Comparison of ENCODE assay signal across 1 cellular context in the genomic region with DNA sequence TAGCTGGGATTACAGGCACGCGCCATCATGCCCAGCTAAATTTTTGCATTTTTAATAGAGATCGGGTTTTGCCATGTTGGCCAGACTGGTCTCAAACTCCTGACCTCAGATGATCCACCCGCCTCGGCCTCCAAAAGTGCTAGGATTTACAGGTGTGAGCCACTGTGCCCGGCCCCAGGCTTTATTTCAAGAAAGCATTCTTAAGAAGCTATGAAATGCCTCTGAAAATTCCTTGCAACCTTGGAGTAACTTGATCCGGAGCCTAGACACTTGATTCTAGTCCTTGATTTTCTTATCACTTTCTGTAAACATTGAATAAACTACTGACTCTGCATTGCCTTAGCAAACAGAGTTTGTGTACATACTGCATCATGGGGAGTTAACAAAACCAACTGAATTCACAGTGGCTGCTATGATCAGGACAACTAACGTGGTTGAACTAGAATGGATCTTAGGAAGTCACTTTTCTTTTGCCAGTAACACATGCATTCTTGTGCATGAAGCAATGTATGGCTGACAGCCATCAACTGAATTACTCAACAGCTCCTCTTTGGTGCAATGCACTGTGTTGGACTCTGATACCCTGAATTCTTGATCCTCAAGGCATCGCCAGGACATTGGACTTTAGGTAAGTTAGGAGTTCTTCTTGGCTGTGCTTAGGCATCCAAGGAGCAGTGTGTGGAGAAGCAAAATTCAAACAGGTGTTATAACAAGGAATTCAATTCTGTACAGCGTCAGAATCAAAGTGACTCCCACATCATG.
TF ChIP-seq lines count a peak whose summit lies in the region.

No MANE protein-coding gene starts in this region.

TF ChIP-seq in HepG2, 621 proteins besides CTCF, POLR2A, EP300 and RAD21 (continued from another document and continues in another):
- TF ChIP-seq, protein P1, sequence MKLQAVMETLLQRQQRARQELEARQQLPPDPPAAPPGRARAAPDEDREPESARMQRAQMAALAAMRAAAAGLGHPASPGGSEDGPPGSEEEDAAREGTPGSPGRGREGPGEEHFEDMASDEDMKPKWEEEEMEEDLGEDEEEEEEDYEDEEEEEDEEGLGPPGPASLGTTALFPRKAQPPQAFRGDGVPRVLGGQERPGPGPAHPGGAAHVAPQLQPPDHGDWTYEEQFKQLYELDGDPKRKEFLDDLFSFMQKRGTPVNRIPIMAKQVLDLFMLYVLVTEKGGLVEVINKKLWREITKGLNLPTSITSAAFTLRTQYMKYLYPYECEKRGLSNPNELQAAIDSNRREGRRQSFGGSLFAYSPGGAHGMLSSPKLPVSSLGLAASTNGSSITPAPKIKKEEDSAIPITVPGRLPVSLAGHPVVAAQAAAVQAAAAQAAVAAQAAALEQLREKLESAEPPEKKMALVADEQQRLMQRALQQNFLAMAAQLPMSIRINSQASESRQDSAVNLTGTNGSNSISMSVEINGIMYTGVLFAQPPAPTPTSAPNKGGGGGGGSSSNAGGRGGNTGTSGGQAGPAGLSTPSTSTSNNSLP (IDR thresholded peaks at IDR 0.05; ENCODE audit: low read depth, low read length) = peak; percentile 97
- TF ChIP-seq MYC (CRISPR knock-in tag; IDR thresholded peaks at IDR 0.05; ENCODE audit: borderline replicate concordance) = peak; percentile 30; the same call in 1 of the 2 replicates
- TF ChIP-seq, protein P2, sequence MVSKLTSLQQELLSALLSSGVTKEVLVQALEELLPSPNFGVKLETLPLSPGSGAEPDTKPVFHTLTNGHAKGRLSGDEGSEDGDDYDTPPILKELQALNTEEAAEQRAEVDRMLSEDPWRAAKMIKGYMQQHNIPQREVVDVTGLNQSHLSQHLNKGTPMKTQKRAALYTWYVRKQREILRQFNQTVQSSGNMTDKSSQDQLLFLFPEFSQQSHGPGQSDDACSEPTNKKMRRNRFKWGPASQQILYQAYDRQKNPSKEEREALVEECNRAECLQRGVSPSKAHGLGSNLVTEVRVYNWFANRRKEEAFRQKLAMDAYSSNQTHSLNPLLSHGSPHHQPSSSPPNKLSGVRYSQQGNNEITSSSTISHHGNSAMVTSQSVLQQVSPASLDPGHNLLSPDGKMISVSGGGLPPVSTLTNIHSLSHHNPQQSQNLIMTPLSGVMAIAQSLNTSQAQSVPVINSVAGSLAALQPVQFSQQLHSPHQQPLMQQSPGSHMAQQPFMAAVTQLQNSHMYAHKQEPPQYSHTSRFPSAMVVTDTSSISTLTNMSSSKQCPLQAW (CRISPR knock-in tag; IDR thresholded peaks at IDR 0.05) = peak; percentile 84
- no peak; the same call in 1 of the 2 replicates for TF ChIP-seq ZNF383 (CRISPR knock-in tag; IDR thresholded peaks at IDR 0.05; ENCODE audit: borderline replicate concordance)
- TF ChIP-seq, protein P3, sequence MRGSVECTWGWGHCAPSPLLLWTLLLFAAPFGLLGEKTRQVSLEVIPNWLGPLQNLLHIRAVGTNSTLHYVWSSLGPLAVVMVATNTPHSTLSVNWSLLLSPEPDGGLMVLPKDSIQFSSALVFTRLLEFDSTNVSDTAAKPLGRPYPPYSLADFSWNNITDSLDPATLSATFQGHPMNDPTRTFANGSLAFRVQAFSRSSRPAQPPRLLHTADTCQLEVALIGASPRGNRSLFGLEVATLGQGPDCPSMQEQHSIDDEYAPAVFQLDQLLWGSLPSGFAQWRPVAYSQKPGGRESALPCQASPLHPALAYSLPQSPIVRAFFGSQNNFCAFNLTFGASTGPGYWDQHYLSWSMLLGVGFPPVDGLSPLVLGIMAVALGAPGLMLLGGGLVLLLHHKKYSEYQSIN (CRISPR knock-in tag; IDR thresholded peaks at IDR 0.05; ENCODE audit: borderline replicate concordance) = no peak
- no peak for TF ChIP-seq ZNF839 (CRISPR knock-in tag; IDR thresholded peaks at IDR 0.05; ENCODE audit: borderline replicate concordance)
- TF ChIP-seq, protein P4, sequence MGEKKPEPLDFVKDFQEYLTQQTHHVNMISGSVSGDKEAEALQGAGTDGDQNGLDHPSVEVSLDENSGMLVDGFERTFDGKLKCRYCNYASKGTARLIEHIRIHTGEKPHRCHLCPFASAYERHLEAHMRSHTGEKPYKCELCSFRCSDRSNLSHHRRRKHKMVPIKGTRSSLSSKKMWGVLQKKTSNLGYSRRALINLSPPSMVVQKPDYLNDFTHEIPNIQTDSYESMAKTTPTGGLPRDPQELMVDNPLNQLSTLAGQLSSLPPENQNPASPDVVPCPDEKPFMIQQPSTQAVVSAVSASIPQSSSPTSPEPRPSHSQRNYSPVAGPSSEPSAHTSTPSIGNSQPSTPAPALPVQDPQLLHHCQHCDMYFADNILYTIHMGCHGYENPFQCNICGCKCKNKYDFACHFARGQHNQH (CRISPR knock-in tag; IDR thresholded peaks at IDR 0.05) = peak; percentile 94; the same call in 1 of the 2 replicates
- TF ChIP-seq ZBTB3 (CRISPR knock-in tag; IDR thresholded peaks at IDR 0.05; ENCODE audit: borderline replicate concordance, low read depth) = no peak
- TF ChIP-seq SUZ12 (IDR thresholded peaks at IDR 0.05; ENCODE audit: low read depth, low read length) = no peak
- TF ChIP-seq MZF1 (CRISPR knock-in tag; IDR thresholded peaks at IDR 0.05; ENCODE audit: borderline replicate concordance) = no peak
- TF ChIP-seq ZNF331 (CRISPR knock-in tag; IDR thresholded peaks at IDR 0.05) = peak; percentile 98
- TF ChIP-seq, protein P5, sequence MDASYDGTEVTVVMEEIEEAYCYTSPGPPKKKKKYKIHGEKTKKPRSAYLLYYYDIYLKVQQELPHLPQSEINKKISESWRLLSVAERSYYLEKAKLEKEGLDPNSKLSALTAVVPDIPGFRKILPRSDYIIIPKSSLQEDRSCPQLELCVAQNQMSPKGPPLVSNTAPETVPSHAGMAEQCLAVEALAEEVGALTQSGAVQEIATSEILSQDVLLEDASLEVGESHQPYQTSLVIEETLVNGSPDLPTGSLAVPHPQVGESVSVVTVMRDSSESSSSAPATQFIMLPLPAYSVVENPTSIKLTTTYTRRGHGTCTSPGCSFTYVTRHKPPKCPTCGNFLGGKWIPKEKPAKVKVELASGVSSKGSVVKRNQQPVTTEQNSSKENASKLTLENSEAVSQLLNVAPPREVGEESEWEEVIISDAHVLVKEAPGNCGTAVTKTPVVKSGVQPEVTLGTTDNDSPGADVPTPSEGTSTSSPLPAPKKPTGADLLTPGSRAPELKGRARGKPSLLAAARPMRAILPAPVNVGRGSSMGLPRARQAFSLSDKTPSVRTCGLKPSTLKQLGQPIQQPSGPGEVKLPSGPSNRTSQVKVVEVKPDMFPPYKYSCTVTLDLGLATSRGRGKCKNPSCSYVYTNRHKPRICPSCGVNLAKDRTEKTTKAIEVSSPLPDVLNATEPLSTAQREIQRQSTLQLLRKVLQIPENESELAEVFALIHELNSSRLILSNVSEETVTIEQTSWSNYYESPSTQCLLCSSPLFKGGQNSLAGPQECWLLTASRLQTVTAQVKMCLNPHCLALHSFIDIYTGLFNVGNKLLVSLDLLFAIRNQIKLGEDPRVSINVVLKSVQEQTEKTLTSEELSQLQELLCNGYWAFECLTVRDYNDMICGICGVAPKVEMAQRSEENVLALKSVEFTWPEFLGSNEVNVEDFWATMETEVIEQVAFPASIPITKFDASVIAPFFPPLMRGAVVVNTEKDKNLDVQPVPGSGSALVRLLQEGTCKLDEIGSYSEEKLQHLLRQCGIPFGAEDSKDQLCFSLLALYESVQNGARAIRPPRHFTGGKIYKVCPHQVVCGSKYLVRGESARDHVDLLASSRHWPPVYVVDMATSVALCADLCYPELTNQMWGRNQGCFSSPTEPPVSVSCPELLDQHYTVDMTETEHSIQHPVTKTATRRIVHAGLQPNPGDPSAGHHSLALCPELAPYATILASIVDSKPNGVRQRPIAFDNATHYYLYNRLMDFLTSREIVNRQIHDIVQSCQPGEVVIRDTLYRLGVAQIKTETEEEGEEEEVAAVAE (CRISPR knock-in tag; IDR thresholded peaks at IDR 0.05; ENCODE audit: borderline replicate concordance) = peak; percentile 75; the same call in 1 of the 2 replicates
- peak; percentile 79; the same call in 1 of the 2 replicates for TF ChIP-seq JUNB (CRISPR knock-in tag; IDR thresholded peaks at IDR 0.05; ENCODE audit: borderline replicate concordance)
- TF ChIP-seq ZFP41 (CRISPR knock-in tag; IDR thresholded peaks at IDR 0.05; ENCODE audit: borderline replicate concordance) = no peak
- no peak for TF ChIP-seq ZNF75D (CRISPR knock-in tag; IDR thresholded peaks at IDR 0.05; ENCODE audit: borderline replicate concordance)
- TF ChIP-seq ATF1 (CRISPR knock-in tag; IDR thresholded peaks at IDR 0.05) = peak; percentile 80; the same call in 1 of the 2 replicates
- no peak for TF ChIP-seq ARNT2 (CRISPR knock-in tag; IDR thresholded peaks at IDR 0.05; ENCODE audit: low read depth)
- peak; percentile 87 for TF ChIP-seq CCDC6 (CRISPR knock-in tag; IDR thresholded peaks at IDR 0.05)
- TF ChIP-seq SMAD9 (CRISPR knock-in tag; IDR thresholded peaks at IDR 0.05) = 0 out of 2 replicates have a peak, but pooled peaks have one; percentile 18
- TF ChIP-seq, protein P6, sequence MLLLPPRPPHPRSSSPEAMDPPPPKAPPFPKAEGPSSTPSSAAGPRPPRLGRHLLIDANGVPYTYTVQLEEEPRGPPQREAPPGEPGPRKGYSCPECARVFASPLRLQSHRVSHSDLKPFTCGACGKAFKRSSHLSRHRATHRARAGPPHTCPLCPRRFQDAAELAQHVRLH (CRISPR knock-in tag; IDR thresholded peaks at IDR 0.05; ENCODE audit: borderline replicate concordance, low read depth) = 0 out of 2 replicates have a peak, but pooled peaks have one; percentile 25
- peak; percentile 94 for TF ChIP-seq HNF4G (IDR thresholded peaks at IDR 0.05; ENCODE audit: borderline replicate concordance, low read depth, low read length)
- TF ChIP-seq HNF4G (CRISPR knock-in tag; IDR thresholded peaks at IDR 0.05; ENCODE audit: borderline replicate concordance, low read depth) = peak; percentile 90
- TF ChIP-seq ATF7-NPFF (CRISPR knock-in tag; IDR thresholded peaks at IDR 0.05; ENCODE audit: low read depth) = peak; percentile 27; the same call in 1 of the 2 replicates
- TF ChIP-seq, protein P7, sequence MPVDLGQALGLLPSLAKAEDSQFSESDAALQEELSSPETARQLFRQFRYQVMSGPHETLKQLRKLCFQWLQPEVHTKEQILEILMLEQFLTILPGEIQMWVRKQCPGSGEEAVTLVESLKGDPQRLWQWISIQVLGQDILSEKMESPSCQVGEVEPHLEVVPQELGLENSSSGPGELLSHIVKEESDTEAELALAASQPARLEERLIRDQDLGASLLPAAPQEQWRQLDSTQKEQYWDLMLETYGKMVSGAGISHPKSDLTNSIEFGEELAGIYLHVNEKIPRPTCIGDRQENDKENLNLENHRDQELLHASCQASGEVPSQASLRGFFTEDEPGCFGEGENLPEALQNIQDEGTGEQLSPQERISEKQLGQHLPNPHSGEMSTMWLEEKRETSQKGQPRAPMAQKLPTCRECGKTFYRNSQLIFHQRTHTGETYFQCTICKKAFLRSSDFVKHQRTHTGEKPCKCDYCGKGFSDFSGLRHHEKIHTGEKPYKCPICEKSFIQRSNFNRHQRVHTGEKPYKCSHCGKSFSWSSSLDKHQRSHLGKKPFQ (CRISPR knock-in tag; IDR thresholded peaks at IDR 0.05; ENCODE audit: insufficient replicate concordance) = no peak
- no peak for TF ChIP-seq GABPA (IDR thresholded peaks at IDR 0.05; ENCODE audit: low read depth, low read length)
- no peak; the same call in 1 of the 2 replicates for TF ChIP-seq GABPA (CRISPR knock-in tag; IDR thresholded peaks at IDR 0.05; ENCODE audit: low read depth)
- TF ChIP-seq THAP11 (CRISPR knock-in tag; IDR thresholded peaks at IDR 0.05) = peak; percentile 84
- peak; percentile 71 for TF ChIP-seq GATAD1 (CRISPR knock-in tag; IDR thresholded peaks at IDR 0.05)
- TF ChIP-seq SIN3B (IDR thresholded peaks at IDR 0.05; ENCODE audit: low read length) = no peak
- TF ChIP-seq FOSL1 (CRISPR knock-in tag; IDR thresholded peaks at IDR 0.05; ENCODE audit: borderline replicate concordance) = no peak
- peak; percentile 79; the same call in 1 of the 2 replicates for TF ChIP-seq ZNF431 (CRISPR knock-in tag; IDR thresholded peaks at IDR 0.05; ENCODE audit: borderline replicate concordance, low read depth)
- TF ChIP-seq PITX1 (CRISPR knock-in tag; IDR thresholded peaks at IDR 0.05) = peak; percentile 94
- peak; percentile 91 for TF ChIP-seq ZNF772 (CRISPR knock-in tag; IDR thresholded peaks at IDR 0.05)
- TF ChIP-seq ZNF354B (CRISPR knock-in tag; IDR thresholded peaks at IDR 0.05) = no peak
- peak; percentile 80 for TF ChIP-seq JUND (CRISPR knock-in tag; IDR thresholded peaks at IDR 0.05)
- TF ChIP-seq, protein P8, sequence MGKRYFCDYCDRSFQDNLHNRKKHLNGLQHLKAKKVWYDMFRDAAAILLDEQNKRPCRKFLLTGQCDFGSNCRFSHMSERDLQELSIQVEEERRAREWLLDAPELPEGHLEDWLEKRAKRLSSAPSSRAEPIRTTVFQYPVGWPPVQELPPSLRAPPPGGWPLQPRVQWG (CRISPR knock-in tag; IDR thresholded peaks at IDR 0.05; ENCODE audit: borderline replicate concordance, low read depth) = no peak
- TF ChIP-seq, protein P9, sequence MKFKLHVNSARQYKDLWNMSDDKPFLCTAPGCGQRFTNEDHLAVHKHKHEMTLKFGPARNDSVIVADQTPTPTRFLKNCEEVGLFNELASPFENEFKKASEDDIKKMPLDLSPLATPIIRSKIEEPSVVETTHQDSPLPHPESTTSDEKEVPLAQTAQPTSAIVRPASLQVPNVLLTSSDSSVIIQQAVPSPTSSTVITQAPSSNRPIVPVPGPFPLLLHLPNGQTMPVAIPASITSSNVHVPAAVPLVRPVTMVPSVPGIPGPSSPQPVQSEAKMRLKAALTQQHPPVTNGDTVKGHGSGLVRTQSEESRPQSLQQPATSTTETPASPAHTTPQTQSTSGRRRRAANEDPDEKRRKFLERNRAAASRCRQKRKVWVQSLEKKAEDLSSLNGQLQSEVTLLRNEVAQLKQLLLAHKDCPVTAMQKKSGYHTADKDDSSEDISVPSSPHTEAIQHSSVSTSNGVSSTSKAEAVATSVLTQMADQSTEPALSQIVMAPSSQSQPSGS (CRISPR knock-in tag; IDR thresholded peaks at IDR 0.05) = peak; percentile 95
- TF ChIP-seq ZKSCAN8 (CRISPR knock-in tag; IDR thresholded peaks at IDR 0.05; ENCODE audit: borderline replicate concordance) = no peak; the same call in none of the 2 replicates
- peak; percentile 95; the same call in 1 of the 2 replicates for TF ChIP-seq ZSCAN9 (CRISPR knock-in tag; IDR thresholded peaks at IDR 0.05; ENCODE audit: borderline replicate concordance)
- 0 out of 2 replicates have a peak, but pooled peaks have one; percentile 73 for TF ChIP-seq ETV6 (CRISPR knock-in tag; conservative IDR thresholded peaks at IDR 0.05)
- TF ChIP-seq ZNF850 (CRISPR knock-in tag; conservative IDR thresholded peaks at IDR 0.05) = no peak
- TF ChIP-seq TEAD3 (CRISPR knock-in tag; optimal IDR thresholded peaks at IDR 0.05; ENCODE audit: borderline replicate concordance) = peak; percentile 98
- TF ChIP-seq, protein P10, sequence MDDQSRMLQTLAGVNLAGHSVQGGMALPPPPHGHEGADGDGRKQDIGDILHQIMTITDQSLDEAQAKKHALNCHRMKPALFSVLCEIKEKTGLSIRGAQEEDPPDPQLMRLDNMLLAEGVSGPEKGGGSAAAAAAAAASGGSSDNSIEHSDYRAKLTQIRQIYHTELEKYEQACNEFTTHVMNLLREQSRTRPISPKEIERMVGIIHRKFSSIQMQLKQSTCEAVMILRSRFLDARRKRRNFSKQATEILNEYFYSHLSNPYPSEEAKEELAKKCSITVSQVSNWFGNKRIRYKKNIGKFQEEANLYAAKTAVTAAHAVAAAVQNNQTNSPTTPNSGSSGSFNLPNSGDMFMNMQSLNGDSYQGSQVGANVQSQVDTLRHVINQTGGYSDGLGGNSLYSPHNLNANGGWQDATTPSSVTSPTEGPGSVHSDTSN (CRISPR knock-in tag; IDR thresholded peaks at IDR 0.05; ENCODE audit: borderline replicate concordance) = no peak
- TF ChIP-seq CBFB (CRISPR knock-in tag; IDR thresholded peaks at IDR 0.05) = peak; percentile 87; the same call in 1 of the 2 replicates
- TF ChIP-seq ZNF788 (CRISPR knock-in tag; IDR thresholded peaks at IDR 0.05; ENCODE audit: borderline replicate concordance) = peak; percentile 77; the same call in 1 of the 2 replicates
- peak; percentile 90 for TF ChIP-seq CBX1 (IDR thresholded peaks at IDR 0.05; ENCODE audit: low read depth)
- no peak for TF ChIP-seq ZNF333 (CRISPR knock-in tag; IDR thresholded peaks at IDR 0.05; ENCODE audit: borderline replicate concordance)
- peak; percentile 85 for TF ChIP-seq PPARG (CRISPR knock-in tag; conservative IDR thresholded peaks at IDR 0.05)
